ENCODE assay signal across 8 cellular contexts in the genomic region with DNA sequence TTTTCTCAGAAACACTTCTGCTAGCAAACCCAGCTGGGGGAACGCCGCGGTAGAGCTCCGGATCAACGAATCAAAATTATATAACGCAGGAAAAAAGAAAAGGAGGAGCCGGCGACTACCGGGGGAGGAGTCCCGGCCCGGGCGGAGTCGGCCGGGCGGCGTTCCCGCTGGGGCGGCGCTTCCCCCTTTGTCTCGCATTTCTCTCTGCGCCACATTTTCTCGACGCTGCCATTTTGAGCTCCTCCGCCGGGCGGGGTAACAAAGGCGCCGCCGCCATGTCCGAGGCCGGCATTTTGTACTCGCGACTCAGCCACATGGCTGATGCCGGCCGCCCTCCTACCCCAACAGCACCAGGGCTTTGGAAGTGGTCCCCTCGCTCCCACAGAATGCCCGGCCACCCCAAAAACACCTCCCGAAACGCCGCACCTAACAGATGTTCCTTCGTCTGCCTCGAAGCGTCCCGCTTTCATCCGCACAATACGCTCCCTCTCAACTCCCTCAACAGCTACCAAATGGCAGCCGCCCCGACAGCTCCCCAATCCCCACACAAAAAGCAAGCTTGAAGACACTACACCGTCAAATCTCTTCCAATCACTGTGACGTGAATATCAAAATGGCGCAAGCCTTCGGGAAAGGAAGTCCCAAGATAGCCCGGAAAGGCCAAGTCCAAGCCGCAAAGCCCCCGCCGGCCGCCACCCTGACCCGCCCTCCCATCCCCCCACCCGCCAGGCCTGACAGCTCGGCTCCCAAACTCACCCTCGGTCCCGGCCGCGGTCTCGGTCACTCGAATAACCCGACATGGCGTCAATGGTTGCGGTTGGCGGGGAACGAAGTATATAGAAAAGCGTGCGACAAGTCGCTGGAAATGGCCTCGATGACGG. TPM values are rescaled to one million over a fixed set of nuclear protein-coding genes. Genes with fewer than 3 reads are reported as not detected.
A peak's percentile ranks its signal among the peaks of the same experiment; 100 is the strongest.
DNase-seq lines count a peak whose midpoint lies in the region; ATAC-seq, FAIRE-seq and TF ChIP-seq lines count a peak whose summit lies in the region.

No MANE protein-coding gene starts in this region.

- H3K23ac ChIP-seq in H1 (ENCODE audit: insufficient read length): no peak overlapping the region
- peak overlapping the region; percentile 95 for H3K23ac ChIP-seq in mesendoderm (ENCODE audit: low read length)

- no peak overlapping the region for H2AFZ ChIP-seq in H1 (ENCODE audit: low read length)

- H2AK5ac ChIP-seq in H1 (ENCODE audit: low read depth, low read length): peak overlapping the region; percentile 99
- peak overlapping the region; percentile 99 for H2AK5ac ChIP-seq in mesendoderm (ENCODE audit: low read length)

- H4K8ac ChIP-seq in H1 (ENCODE audit: extremely low read depth, insufficient read depth, low read length) (peak overlapping the region; percentile 99; the same call in 1 of the 2 replicates), mesendoderm (ENCODE audit: low read depth, low read length) (peak overlapping the region; percentile 92)

- TF ChIP-seq EP300 in H1 (IDR thresholded peaks at IDR 0.05; ENCODE audit: borderline replicate concordance in 1 of 2, low read depth in 2 of 2, low read length in 2 of 2): peak in 1 of 2 experiments; percentile 58; a peak in 1 of 3 replicates

- H3K79me2 ChIP-seq in H1 (ENCODE audit: control insufficient read depth in 1 of 2, insufficient read depth in 2 of 2, low read length in 2 of 2): peaks cover 34 to 92% of the 10 kb centered on the region in 2 experiments
- peaks cover 75% of the 10 kb centered on the region for H3K79me2 ChIP-seq in mesendoderm (ENCODE audit: control insufficient read depth, insufficient read depth, low read length)

- peak overlapping the region; percentile 95 to 99 (median 98) for H3K4me3 ChIP-seq in H1 (ENCODE audit: extremely low read depth in 1 of 4, insufficient read depth in 2 of 4, low read depth in 3 of 4, low read length in 4 of 4)
- H3K4me3 ChIP-seq in mesendoderm (ENCODE audit: low read length): peak overlapping the region; percentile 100

- H3K9ac ChIP-seq in H1 (replicated peaks in 1 of 4; ENCODE audit: extremely low read depth in 1 of 4, low read depth in 3 of 4, low read length in 3 of 4) (peak overlapping the region; percentile 93 to 100 (median 100)), mesendoderm (ENCODE audit: low read length) (peak overlapping the region; percentile 100)

- H3K18ac ChIP-seq in H1 (ENCODE audit: extremely low read depth, low read length) (peak overlapping the region; percentile 91), mesendoderm (ENCODE audit: low read length) (peak overlapping the region; percentile 86)

- H3K4me2 ChIP-seq in H1 (ENCODE audit: insufficient read depth in 1 of 2, low read depth in 2 of 2, low read length in 2 of 2) (peak overlapping the region; percentile 83 to 85), mesendoderm (ENCODE audit: low read length) (peak overlapping the region; percentile 93)

- peak overlapping the region; percentile 69; the same call in 1 of the 2 replicates for H2BK12ac ChIP-seq in H1 (ENCODE audit: low read depth, low read length)

- H3K14ac ChIP-seq in H1 (ENCODE audit: insufficient read length): no peak overlapping the region

- peak; percentile 84 for DNase-seq in GM10266 (ENCODE audit: extremely low spot score)
- peak; percentile 70 for DNase-seq in HTR-8/SVneo (ENCODE audit: insufficient read length, low spot score)
- DNase-seq in NOMO-1 treated with dmso at 0.1 percent for 144 hours (lab: John Stamatoyannopoulos, UW; ENCODE audit: unreplicated experiment): peak; percentile 82
- peak; percentile 60 for DNase-seq in activated CD8-positive, alpha-beta memory T cell treated with anti-CD3 and anti-CD28 coated beads, Interleukin-2, amount 50 U/mL, for 1 hour (ENCODE audit: extremely low read depth)
- peak in 1 of 2 experiments; percentile 74 for DNase-seq in H1 (ENCODE audit: low read depth in 1 of 2, low spot score in 2 of 2)
- DNase-seq in mesendoderm: peak; percentile 86
- DNase-seq in stimulated activated CD8-positive, alpha-beta memory T cell treated with anti-CD3 and anti-CD28 coated beads, Interleukin-12 subunit alpha, Interleukin-12 subunit beta, amount 100 ng/mL, for 1 hour (ENCODE audit: low read depth): peak; percentile 65

- 2% methylated on average over 56 of the region's 76 CpGs; no CpG with 5 or more reads in 1 of the 2 experiments for WGBS in H1 (ENCODE audit: extremely low coverage in 1 of 2, insufficient coverage in 1 of 2, insufficient read length in 1 of 2, insufficient replicate concordance in 2 of 2, low coverage in 1 of 2, low lambda C conversion rate in 2 of 2, missing lambda C conversion rate in 1 of 2), 2 experiments
- no CpG with 5 or more reads among the region's 76 CpGs for WGBS in mesendoderm (ENCODE audit: extremely low coverage, insufficient coverage, low lambda C conversion rate)

- peak overlapping the region; percentile 95 for H3K4ac ChIP-seq in H1 (replicated peaks; ENCODE audit: insufficient read length, low read depth, low read length)
- peak overlapping the region; percentile 98 for H3K4ac ChIP-seq in mesendoderm (ENCODE audit: low read depth, low read length)

- no peak for ATAC-seq in HG02884 (IDR thresholded peaks at IDR 0.05; ENCODE audit: unreplicated experiment)

- H3K4me1 ChIP-seq in H1 (replicated peaks in 1 of 4; ENCODE audit: control insufficient read depth in 3 of 4, insufficient read depth in 4 of 4, low read length in 3 of 4): peaks cover 0 to 14% (median 5%) of the 10 kb centered on the region in 4 experiments; a peak in 6 of 7 replicates
- H3K4me1 ChIP-seq in mesendoderm (ENCODE audit: control insufficient read depth, low read depth, low read length): no peaks in the 10 kb centered on the region

- TF ChIP-seq RAD21 in H1 (IDR thresholded peaks at IDR 0.05 in 1 of 2, conservative IDR thresholded peaks at IDR 0.05 in 1 of 2; ENCODE audit: low read depth in 2 of 2, low read length in 2 of 2): no peak

- H2BK5ac ChIP-seq in H1 (ENCODE audit: low read depth, low read length) (peak overlapping the region; percentile 98), mesendoderm (ENCODE audit: low read length) (peak overlapping the region; percentile 94)

- H3K79me1 ChIP-seq in H1 (ENCODE audit: low read depth, low read length): no peaks in the 10 kb centered on the region; the same call in 1 of the 2 replicates
- H3K79me1 ChIP-seq in mesendoderm (ENCODE audit: low read length): peaks cover 21% of the 10 kb centered on the region

- FAIRE-seq in HTR-8/SVneo (lab: Jason Lieb, UNC): no peak
- FAIRE-seq in H1 (lab: Jason Lieb, UNC): no peak

- H4K5ac ChIP-seq in H1 (ENCODE audit: insufficient read length, low read depth, low read length) (peak overlapping the region; percentile 80), mesendoderm (ENCODE audit: low read length) (no peak overlapping the region)

- no peak overlapping the region for H2BK20ac ChIP-seq in H1 (ENCODE audit: low read length)

- H3K23me2 ChIP-seq in H1 (ENCODE audit: low read depth, low read length): peaks cover 4% of the 10 kb centered on the region; the same call in 1 of the 2 replicates

- peaks cover 10 to 25% of the 10 kb centered on the region in 2 experiments for H4K20me1 ChIP-seq in H1 (replicated peaks in 1 of 2; ENCODE audit: control insufficient read depth in 1 of 2, insufficient read depth in 2 of 2, low read length in 2 of 2)

- no peak overlapping the region for H2BK120ac ChIP-seq in H1 (replicated peaks; ENCODE audit: low read depth, low read length)
- peak overlapping the region; percentile 46 for H2BK120ac ChIP-seq in mesendoderm (ENCODE audit: low read depth, low read length)

- no peak overlapping the region for H2BK15ac ChIP-seq in H1 (ENCODE audit: low read length)
- H2BK15ac ChIP-seq in mesendoderm (replicated peaks; ENCODE audit: low read depth): no peak overlapping the region

- H3K27me3 ChIP-seq in H1 (replicated peaks in 1 of 4; ENCODE audit: control insufficient read depth in 3 of 4, extremely low read depth in 1 of 4, insufficient read depth in 3 of 4, low read length in 3 of 4): no peaks in the 10 kb centered on the region
- H3K27me3 ChIP-seq in mesendoderm (ENCODE audit: insufficient read depth, low read length, poor library complexity): no peaks in the 10 kb centered on the region

- peak overlapping the region; percentile 97 for H4K91ac ChIP-seq in H1 (replicated peaks; ENCODE audit: insufficient read length, low read length)

- no peaks in the 10 kb centered on the region for H3K9me3 ChIP-seq in H1 (ENCODE audit: insufficient read depth in 2 of 2, low read depth in 1 of 2, low read length in 1 of 2)

- CTCF ChIA-PET in H1 (lab: Charles Lee; ENCODE audit: partially characterized antibody): interaction anchor here (0.8 to 3.4 kb wide), 5 partner anchors 9 to 85 kb away, joined by 3 to 13 read pairs (median 3); partner anchors contain the start of gene POLG2

- POLR2A ChIA-PET in H1 (lab: Charles Lee; ENCODE audit: partially characterized antibody): interaction anchor here (0.6 to 7.2 kb wide), 73 partner anchors 8 to 732 kb away, joined by 3 to 320 read pairs (median 4); partner anchors contain the start of genes CCDC47, DDX42, GH1 and MILR1

- H3K36me3 ChIP-seq in H1 (ENCODE audit: control insufficient read depth in 2 of 4, insufficient read depth in 4 of 4, low read length in 3 of 4) (peaks cover 37 to 67% (median 49%) of the 10 kb centered on the region in 4 experiments), mesendoderm (ENCODE audit: control insufficient read depth, insufficient read depth, low read length) (peaks cover 24% of the 10 kb centered on the region)

- TF ChIP-seq CTCF in GM10266 (IDR thresholded peaks at IDR 0.05; ENCODE audit: control insufficient read depth, insufficient read depth, low read depth, missing control alignments) (no peak), H1 (IDR thresholded peaks at IDR 0.05; ENCODE audit: control extremely low read depth in 1 of 3, insufficient read depth in 1 of 3, low read depth in 1 of 3, low read length in 3 of 3) (no peak)

- H3K27ac ChIP-seq in H1 (ENCODE audit: low read depth, low read length): peak overlapping the region; percentile 99
- peak overlapping the region; percentile 92 for H3K27ac ChIP-seq in mesendoderm (ENCODE audit: low read depth, low read length)

- peak overlapping the region; percentile 90 for H3K56ac ChIP-seq in H1 (replicated peaks; ENCODE audit: insufficient read length, low read depth, low read length)
- H3K56ac ChIP-seq in mesendoderm (ENCODE audit: low read length): peak overlapping the region; percentile 100

- no peak; a peak in 1 of 3 replicates for TF ChIP-seq POLR2A in H1 (IDR thresholded peaks at IDR 0.05; ENCODE audit: control extremely low read depth in 1 of 2, low read depth in 2 of 2, low read length in 2 of 2)

RNA-seq across cellular contexts. Expression of gene DDX5, which starts 0.5 kb away (rescaled TPM):
- total RNA-seq in H1 (2021; fragmentation: NEBNext Ultra II Directional; extraction: Animal tissue kit (Norgen Biotek cat#: 25700)): 572 and 622 TPM in 2 replicates
- 591 and 931 TPM in 2 replicates for polyA plus RNA-seq in H1 (2011; rRNA removed)
- polyA plus RNA-seq in H1 (2011; cell fraction: cytosol; rRNA removed): 642 TPM
- 1,555 TPM for polyA plus RNA-seq in H1 (2011; cell fraction: nucleus; rRNA removed)
- 409 to 706 TPM (median 432 TPM) in 4 replicates for polyA plus RNA-seq in H1 (2012, experiment 1 of 2)
- 48.0 TPM for polyA plus RNA-seq in H1 (2012, experiment 2 of 2)
- polyA plus RNA-seq in H1 (2013, experiment 1 of 2): 481 TPM
- polyA plus RNA-seq in H1 (2013, experiment 2 of 2): 448 TPM
- 326 and 526 TPM in 2 replicates for polyA minus RNA-seq in H1 (2011; rRNA and poly(A)+ RNA removed)
- polyA minus RNA-seq in H1 (2011; cell fraction: cytosol; rRNA and poly(A)+ RNA removed): 382 TPM
- 1,592 TPM for polyA minus RNA-seq in H1 (2011; cell fraction: nucleus; rRNA and poly(A)+ RNA removed)
- 740 TPM for polyA plus RNA-seq in mesendoderm (2013, experiment 1 of 2)
- polyA plus RNA-seq in mesendoderm (2013, experiment 2 of 2): 740 TPM

RNA-seq across cellular contexts. Expression of gene CEP95, which starts 1.2 kb away (rescaled TPM):
- 50.8 and 51.5 TPM in 2 replicates for total RNA-seq in H1 (2021; fragmentation: NEBNext Ultra II Directional; extraction: Animal tissue kit (Norgen Biotek cat#: 25700))
- polyA plus RNA-seq in H1 (2011; rRNA removed): 13.5 and 22.3 TPM in 2 replicates
- 30.0 TPM for polyA plus RNA-seq in H1 (2011; cell fraction: cytosol; rRNA removed)
- polyA plus RNA-seq in H1 (2011; cell fraction: nucleus; rRNA removed): 44.9 TPM
- polyA plus RNA-seq in H1 (2012, experiment 1 of 2): 47.3 to 62.9 TPM (median 52.4 TPM) in 4 replicates
- 2.2 TPM for polyA plus RNA-seq in H1 (2012, experiment 2 of 2)
- polyA plus RNA-seq in H1 (2013, experiment 1 of 2): 66.7 TPM
- polyA plus RNA-seq in H1 (2013, experiment 2 of 2): 55.2 TPM
- polyA minus RNA-seq in H1 (2011; rRNA and poly(A)+ RNA removed): 26.4 and 27.4 TPM in 2 replicates
- polyA minus RNA-seq in H1 (2011; cell fraction: cytosol; rRNA and poly(A)+ RNA removed): 31.3 TPM
- polyA minus RNA-seq in H1 (2011; cell fraction: nucleus; rRNA and poly(A)+ RNA removed): 82.2 TPM
- polyA plus RNA-seq in mesendoderm (2013, experiment 1 of 2): 47.9 TPM
- polyA plus RNA-seq in mesendoderm (2013, experiment 2 of 2): 47.5 TPM

RNA-seq across cellular contexts. Expression of gene POLG2, which starts 8.7 kb away (rescaled TPM):
- total RNA-seq in H1 (2021; fragmentation: NEBNext Ultra II Directional; extraction: Animal tissue kit (Norgen Biotek cat#: 25700)): 30.9 and 34.3 TPM in 2 replicates
- 8.2 and 9.7 TPM in 2 replicates for polyA plus RNA-seq in H1 (2011; rRNA removed)
- 14.6 TPM for polyA plus RNA-seq in H1 (2011; cell fraction: cytosol; rRNA removed)
- 13.3 TPM for polyA plus RNA-seq in H1 (2011; cell fraction: nucleus; rRNA removed)
- polyA plus RNA-seq in H1 (2012, experiment 1 of 2): 21.2 to 31.3 TPM (median 22.1 TPM) in 4 replicates
- polyA plus RNA-seq in H1 (2012, experiment 2 of 2): 3.2 TPM
- polyA plus RNA-seq in H1 (2013, experiment 1 of 2): 20.8 TPM
- 18.3 TPM for polyA plus RNA-seq in H1 (2013, experiment 2 of 2)
- polyA minus RNA-seq in H1 (2011; rRNA and poly(A)+ RNA removed): 8.1 and 11.1 TPM in 2 replicates
- 11.4 TPM for polyA minus RNA-seq in H1 (2011; cell fraction: cytosol; rRNA and poly(A)+ RNA removed)
- 25.4 TPM for polyA minus RNA-seq in H1 (2011; cell fraction: nucleus; rRNA and poly(A)+ RNA removed)
- polyA plus RNA-seq in mesendoderm (2013, experiment 1 of 2): 14.5 TPM
- 14.9 TPM for polyA plus RNA-seq in mesendoderm (2013, experiment 2 of 2)

RNA-seq across cellular contexts. Expression of gene MILR1, which starts 56.6 kb away (rescaled TPM):
- total RNA-seq in H1 (2021; fragmentation: NEBNext Ultra II Directional; extraction: Animal tissue kit (Norgen Biotek cat#: 25700)): not detected in 2 replicates
- polyA plus RNA-seq in H1 (2011; rRNA removed): not detected in 2 replicates
- not detected for polyA plus RNA-seq in H1 (2011; cell fraction: cytosol; rRNA removed)
- polyA plus RNA-seq in H1 (2011; cell fraction: nucleus; rRNA removed): not detected
- not detected in 4 replicates for polyA plus RNA-seq in H1 (2012, experiment 1 of 2)
- polyA plus RNA-seq in H1 (2012, experiment 2 of 2): not detected
- not detected for polyA plus RNA-seq in H1 (2013, experiment 1 of 2)
- polyA plus RNA-seq in H1 (2013, experiment 2 of 2): not detected
- not detected in 2 replicates for polyA minus RNA-seq in H1 (2011; rRNA and poly(A)+ RNA removed)
- not detected for polyA minus RNA-seq in H1 (2011; cell fraction: cytosol; rRNA and poly(A)+ RNA removed)
- polyA minus RNA-seq in H1 (2011; cell fraction: nucleus; rRNA and poly(A)+ RNA removed): not detected
- not detected for polyA plus RNA-seq in mesendoderm (2013, experiment 1 of 2)
- polyA plus RNA-seq in mesendoderm (2013, experiment 2 of 2): not detected
